1 cellular context compared by ENCODE assay signal in the genomic region with DNA sequence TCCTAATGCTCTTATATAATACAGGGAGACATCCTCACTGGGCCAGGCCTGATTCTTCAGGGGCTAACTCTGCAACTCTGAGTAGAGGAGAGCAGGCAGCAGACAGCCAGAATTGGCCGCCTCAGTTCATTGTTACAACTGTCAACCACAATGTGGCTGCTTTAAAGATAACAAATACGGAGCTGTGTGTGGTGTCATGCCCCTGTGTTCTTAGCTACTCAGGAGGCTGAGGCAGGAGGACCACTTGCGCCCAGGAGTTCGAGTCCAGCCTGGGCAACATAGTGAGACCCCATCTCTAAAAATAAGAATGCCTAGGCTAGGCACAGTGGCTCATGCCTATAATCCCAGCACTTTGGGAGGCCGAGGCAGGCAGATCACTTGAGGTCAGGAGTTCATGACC.
TF ChIP-seq lines count a peak whose summit lies in the region.

No MANE protein-coding gene starts in this region.

TF ChIP-seq in GM12878, 131 proteins besides CTCF, POLR2A, EP300 and RAD21:
- TF ChIP-seq NR2C1 (IDR thresholded peaks at IDR 0.05), result no peak
TF ChIP-seq in GM12878: peak in this region for 0.
